2 cellular contexts compared by ENCODE assay signal in genomic region chr10:80596391-80597257, GRCh38.
TF ChIP-seq lines count a peak whose summit lies in the region.

No MANE protein-coding gene starts in this region.

TF ChIP-seq in GM12878, 131 proteins besides CTCF, POLR2A, EP300 and RAD21 (continued from another document):
- TF ChIP-seq IRF3 (IDR thresholded peaks at IDR 0.05) = no peak

TF ChIP-seq in liver, 16 proteins besides CTCF, POLR2A, EP300 and RAD21 (continued from another document):
- no peak for TF ChIP-seq REST (IDR thresholded peaks at IDR 0.05)
- TF ChIP-seq FOXA2 (IDR thresholded peaks at IDR 0.05) = no peak
TF ChIP-seq in liver: peak in this region for 0.
